ENCODE assay signal across 1 cellular context in the genomic region with DNA sequence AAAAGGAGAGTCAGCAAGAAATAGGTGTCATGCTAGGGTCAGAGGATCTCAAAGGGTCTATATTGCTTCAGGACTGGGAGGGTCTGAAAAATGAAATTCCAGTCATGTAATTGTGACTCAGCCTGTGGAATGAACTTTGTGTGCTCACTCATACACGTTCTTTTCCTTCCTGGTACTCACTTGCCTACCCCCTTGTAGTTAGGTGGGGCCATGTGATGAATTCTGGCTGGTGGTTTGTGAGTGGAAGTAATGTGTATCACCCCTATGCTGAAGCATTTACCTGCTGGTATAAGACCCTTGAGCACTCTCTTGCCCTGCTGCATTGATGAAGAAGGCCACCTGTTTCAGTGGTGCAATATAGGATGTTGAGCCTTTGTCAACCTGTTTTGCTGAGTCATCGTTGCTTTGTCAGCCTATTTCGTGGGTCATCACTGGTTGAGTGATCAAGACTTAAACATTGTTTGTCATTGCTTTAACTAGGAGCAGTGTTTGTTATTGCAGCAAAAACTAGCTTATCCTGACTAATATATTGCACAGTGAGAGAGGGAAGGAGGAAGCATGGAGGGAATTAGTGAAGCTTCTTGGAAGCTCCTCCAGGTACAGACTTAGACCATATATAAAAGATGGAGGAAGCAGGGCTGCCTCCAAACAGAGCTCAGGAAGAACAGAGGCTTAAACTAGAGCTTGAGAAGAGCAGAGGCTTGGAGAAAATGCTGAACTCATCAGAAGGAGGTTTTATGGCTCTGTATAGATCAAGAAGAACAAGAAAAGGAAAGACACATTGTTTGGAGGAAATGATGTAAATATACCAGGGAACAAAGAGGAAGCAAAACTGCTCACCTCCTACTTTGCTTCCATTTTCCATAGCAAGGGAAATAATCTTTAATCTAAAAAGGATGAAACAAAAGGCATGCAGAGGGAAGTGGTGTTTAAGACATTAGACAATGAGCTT.
TF ChIP-seq lines count a peak whose summit lies in the region.

No MANE protein-coding gene starts in this region.

TF ChIP-seq in A549, 52 proteins besides CTCF, POLR2A, EP300 and RAD21:
- TF ChIP-seq HOXB5 (CRISPR knock-in tag; IDR thresholded peaks at IDR 0.05) (no peak), HEYL (CRISPR knock-in tag; IDR thresholded peaks at IDR 0.05) (no peak), KDM1A (IDR thresholded peaks at IDR 0.05; ENCODE audit: low read depth) (no peak), NPAS2 (CRISPR knock-in tag; IDR thresholded peaks at IDR 0.05; ENCODE audit: borderline replicate concordance) (no peak), CBX2 (IDR thresholded peaks at IDR 0.05; ENCODE audit: borderline replicate concordance, low read depth) (no peak), MAZ (IDR thresholded peaks at IDR 0.05; ENCODE audit: borderline replicate concordance, low read depth, low read length) (no peak), GATA3 (IDR thresholded peaks at IDR 0.05; ENCODE audit: borderline replicate concordance) (no peak), ESRRA (IDR thresholded peaks at IDR 0.05; ENCODE audit: borderline replicate concordance, low read length) (no peak), MAFK (IDR thresholded peaks at IDR 0.05; ENCODE audit: partially characterized antibody) (peak; percentile 99), NFE2L2 (conservative IDR thresholded peaks at IDR 0.05; ENCODE audit: low read length) (peak; percentile 99), TFCP2L1 (CRISPR knock-in tag; IDR thresholded peaks at IDR 0.05) (no peak), CEBPB (IDR thresholded peaks at IDR 0.05) (no peak)
- TF ChIP-seq, protein P1, sequence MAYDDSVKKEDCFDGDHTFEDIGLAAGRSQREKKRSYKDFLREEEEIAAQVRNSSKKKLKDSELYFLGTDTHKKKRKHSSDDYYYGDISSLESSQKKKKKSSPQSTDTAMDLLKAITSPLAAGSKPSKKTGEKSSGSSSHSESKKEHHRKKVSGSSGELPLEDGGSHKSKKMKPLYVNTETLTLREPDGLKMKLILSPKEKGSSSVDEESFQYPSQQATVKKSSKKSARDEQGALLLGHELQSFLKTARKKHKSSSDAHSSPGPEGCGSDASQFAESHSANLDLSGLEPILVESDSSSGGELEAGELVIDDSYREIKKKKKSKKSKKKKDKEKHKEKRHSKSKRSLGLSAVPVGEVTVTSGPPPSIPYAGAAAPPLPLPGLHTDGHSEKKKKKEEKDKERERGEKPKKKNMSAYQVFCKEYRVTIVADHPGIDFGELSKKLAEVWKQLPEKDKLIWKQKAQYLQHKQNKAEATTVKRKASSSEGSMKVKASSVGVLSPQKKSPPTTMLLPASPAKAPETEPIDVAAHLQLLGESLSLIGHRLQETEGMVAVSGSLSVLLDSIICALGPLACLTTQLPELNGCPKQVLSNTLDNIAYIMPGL (CRISPR knock-in tag; IDR thresholded peaks at IDR 0.05; ENCODE audit: borderline replicate concordance): no peak
- TF ChIP-seq, protein P2, sequence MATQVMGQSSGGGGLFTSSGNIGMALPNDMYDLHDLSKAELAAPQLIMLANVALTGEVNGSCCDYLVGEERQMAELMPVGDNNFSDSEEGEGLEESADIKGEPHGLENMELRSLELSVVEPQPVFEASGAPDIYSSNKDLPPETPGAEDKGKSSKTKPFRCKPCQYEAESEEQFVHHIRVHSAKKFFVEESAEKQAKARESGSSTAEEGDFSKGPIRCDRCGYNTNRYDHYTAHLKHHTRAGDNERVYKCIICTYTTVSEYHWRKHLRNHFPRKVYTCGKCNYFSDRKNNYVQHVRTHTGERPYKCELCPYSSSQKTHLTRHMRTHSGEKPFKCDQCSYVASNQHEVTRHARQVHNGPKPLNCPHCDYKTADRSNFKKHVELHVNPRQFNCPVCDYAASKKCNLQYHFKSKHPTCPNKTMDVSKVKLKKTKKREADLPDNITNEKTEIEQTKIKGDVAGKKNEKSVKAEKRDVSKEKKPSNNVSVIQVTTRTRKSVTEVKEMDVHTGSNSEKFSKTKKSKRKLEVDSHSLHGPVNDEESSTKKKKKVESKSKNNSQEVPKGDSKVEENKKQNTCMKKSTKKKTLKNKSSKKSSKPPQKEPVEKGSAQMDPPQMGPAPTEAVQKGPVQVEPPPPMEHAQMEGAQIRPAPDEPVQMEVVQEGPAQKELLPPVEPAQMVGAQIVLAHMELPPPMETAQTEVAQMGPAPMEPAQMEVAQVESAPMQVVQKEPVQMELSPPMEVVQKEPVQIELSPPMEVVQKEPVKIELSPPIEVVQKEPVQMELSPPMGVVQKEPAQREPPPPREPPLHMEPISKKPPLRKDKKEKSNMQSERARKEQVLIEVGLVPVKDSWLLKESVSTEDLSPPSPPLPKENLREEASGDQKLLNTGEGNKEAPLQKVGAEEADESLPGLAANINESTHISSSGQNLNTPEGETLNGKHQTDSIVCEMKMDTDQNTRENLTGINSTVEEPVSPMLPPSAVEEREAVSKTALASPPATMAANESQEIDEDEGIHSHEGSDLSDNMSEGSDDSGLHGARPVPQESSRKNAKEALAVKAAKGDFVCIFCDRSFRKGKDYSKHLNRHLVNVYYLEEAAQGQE (IDR thresholded peaks at IDR 0.05): no peak
- TF ChIP-seq, protein P3, sequence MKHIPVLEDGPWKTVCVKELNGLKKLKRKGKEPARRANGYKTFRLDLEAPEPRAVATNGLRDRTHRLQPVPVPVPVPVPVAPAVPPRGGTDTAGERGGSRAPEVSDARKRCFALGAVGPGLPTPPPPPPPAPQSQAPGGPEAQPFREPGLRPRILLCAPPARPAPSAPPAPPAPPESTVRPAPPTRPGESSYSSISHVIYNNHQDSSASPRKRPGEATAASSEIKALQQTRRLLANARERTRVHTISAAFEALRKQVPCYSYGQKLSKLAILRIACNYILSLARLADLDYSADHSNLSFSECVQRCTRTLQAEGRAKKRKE (CRISPR knock-in tag; IDR thresholded peaks at IDR 0.05; ENCODE audit: low read depth): no peak
TF ChIP-seq in A549: peak in this region for 2.
